3 cellular contexts compared by ENCODE assay signal in genomic region chr1:9721606-9722377, GRCh38.
TF ChIP-seq lines count a peak whose summit lies in the region.

No MANE protein-coding gene starts in this region.

TF ChIP-seq in GM23338, 12 proteins besides CTCF, POLR2A, EP300 and RAD21 (continued from another document and continues in another):
- TF ChIP-seq STAT1 (IDR thresholded peaks at IDR 0.05; ENCODE audit: unreplicated experiment): no peak
- no peak for TF ChIP-seq JUNB (IDR thresholded peaks at IDR 0.05; ENCODE audit: unreplicated experiment)
- no peak for TF ChIP-seq ZNF331 (CRISPR knock-in tag; IDR thresholded peaks at IDR 0.05; ENCODE audit: low read depth)
- no peak for TF ChIP-seq NANOG (IDR thresholded peaks at IDR 0.05; ENCODE audit: borderline replicate concordance)
- TF ChIP-seq EZH2 (IDR thresholded peaks at IDR 0.05; ENCODE audit: low read depth, unreplicated experiment): no peak
- TF ChIP-seq POLR2AphosphoS5 (IDR thresholded peaks at IDR 0.05; ENCODE audit: low read depth): no peak
- TF ChIP-seq ZNF114 (CRISPR knock-in tag; IDR thresholded peaks at IDR 0.05): no peak
- no peak for TF ChIP-seq ETS1 (IDR thresholded peaks at IDR 0.05)

TF ChIP-seq in GM12878, 131 proteins besides CTCF, POLR2A, EP300 and RAD21 (continued from another document and continues in another):
- TF ChIP-seq KAT2A (conservative IDR thresholded peaks at IDR 0.05; ENCODE audit: control insufficient read depth, low read depth, low read length): no peak
- no peak for TF ChIP-seq POU2F2 (IDR thresholded peaks at IDR 0.05; ENCODE audit: borderline replicate concordance, low read depth, low read length)
- peak; percentile 5 to 77; a peak in 2 of 4 replicates for TF ChIP-seq BHLHE40 (IDR thresholded peaks at IDR 0.05; ENCODE audit: borderline replicate concordance in 1 of 2, low read depth in 2 of 2, low read length in 1 of 2)
- TF ChIP-seq ZNF24 (IDR thresholded peaks at IDR 0.05): no peak
- 0 out of 3 replicates have a peak, but pooled peaks of 1 of the 2 experiments have one; percentile 40 for TF ChIP-seq EGR1 (IDR thresholded peaks at IDR 0.05; ENCODE audit: borderline replicate concordance in 1 of 2, low read depth in 2 of 2, low read length in 2 of 2)
- TF ChIP-seq STAT3 (IDR thresholded peaks at IDR 0.05; ENCODE audit: low read depth, low read length): no peak
- no peak for TF ChIP-seq ELK1 (IDR thresholded peaks at IDR 0.05; ENCODE audit: low read depth, low read length)
- TF ChIP-seq E4F1 (IDR thresholded peaks at IDR 0.05; ENCODE audit: borderline replicate concordance, partially characterized antibody): no peak
- TF ChIP-seq ZSCAN29 (IDR thresholded peaks at IDR 0.05): no peak
- TF ChIP-seq SMC3 (IDR thresholded peaks at IDR 0.05; ENCODE audit: borderline replicate concordance, low read length): peak; percentile 28
- TF ChIP-seq PKNOX1 (IDR thresholded peaks at IDR 0.05): no peak
- no peak for TF ChIP-seq USF1 (IDR thresholded peaks at IDR 0.05; ENCODE audit: borderline replicate concordance, extremely low read length, insufficient read depth, low read depth, low read length)
- no peak for TF ChIP-seq E2F4 (IDR thresholded peaks at IDR 0.05; ENCODE audit: low read depth, low read length)
- no peak for TF ChIP-seq EZH2 (IDR thresholded peaks at IDR 0.05; ENCODE audit: borderline replicate concordance, control insufficient read depth, low read depth, low read length)
- TF ChIP-seq ETV6 (conservative IDR thresholded peaks at IDR 0.05 in 1 of 2, IDR thresholded peaks at IDR 0.05 in 1 of 2; ENCODE audit: borderline replicate concordance in 1 of 2, low read depth in 1 of 2): no peak
- no peak for TF ChIP-seq CHD2 (IDR thresholded peaks at IDR 0.05; ENCODE audit: borderline replicate concordance, low read depth, low read length)
- TF ChIP-seq FOS (IDR thresholded peaks at IDR 0.05; ENCODE audit: borderline replicate concordance, extremely low read depth, insufficient read length): no peak

TF ChIP-seq in HepG2, 621 proteins besides CTCF, POLR2A, EP300 and RAD21 (continued from another document):
- TF ChIP-seq RORA (CRISPR knock-in tag; IDR thresholded peaks at IDR 0.05): no peak
- TF ChIP-seq ZBTB38 (CRISPR knock-in tag; IDR thresholded peaks at IDR 0.05): peak; percentile 43; the same call in 1 of the 2 replicates
- 0 out of 2 replicates have a peak, but pooled peaks have one; percentile 18 for TF ChIP-seq ZNF350 (CRISPR knock-in tag; IDR thresholded peaks at IDR 0.05; ENCODE audit: borderline replicate concordance, low read depth)
- TF ChIP-seq ZNF687 (CRISPR knock-in tag; IDR thresholded peaks at IDR 0.05): peak; percentile 37
- TF ChIP-seq RBFOX2 (IDR thresholded peaks at IDR 0.05; ENCODE audit: low read depth, low read length): peak; percentile 40; the same call in 1 of the 2 replicates
- TF ChIP-seq ZBTB33 (CRISPR knock-in tag; IDR thresholded peaks at IDR 0.05): peak; percentile 30; the same call in 1 of the 2 replicates
- 0 out of 2 replicates have a peak, but pooled peaks have one; percentile 38 for TF ChIP-seq PATZ1 (CRISPR knock-in tag; IDR thresholded peaks at IDR 0.05)
